ENCODE assay signal across 9 cellular contexts in genomic region chr3:192772495-192772894, GRCh38. TPM values are rescaled to one million over a fixed set of nuclear protein-coding genes. Genes with fewer than 3 reads are reported as not detected.
DNase-seq lines count a peak whose midpoint lies in the region; ATAC-seq and TF ChIP-seq lines count a peak whose summit lies in the region.
"Had no signal": no experiment of that assay in that cellular context is flagged by ENCODE, and none has a peak within 500 bp of the region (broad histone marks: within the 10 kb centered on the region; RNA-seq: fewer than 3 reads in every experiment).

No MANE protein-coding gene starts in this region.

- H3K27me3 Mint-ChIP-seq in chondrocyte (ENCODE audit: low read depth), result peaks cover 17% of the 10 kb centered on the region
- peaks cover 2% of the 10 kb centered on the region for H3K27me3 Mint-ChIP-seq in neural progenitor cell (ENCODE audit: insufficient read depth, low read depth)

- no peaks in the 10 kb centered on the region for H3K27me3 ChIP-seq in neural progenitor cell
- H3K27me3 ChIP-seq in gastrocnemius medialis, result no peaks in the 10 kb centered on the region
- H3K27me3 ChIP-seq in psoas muscle (ENCODE audit: insufficient read depth in 3 of 3, low read length in 2 of 3), result no peaks in the 10 kb centered on the region

- H3K27ac ChIP-seq in neural progenitor cell (no peak overlapping the region), gastrocnemius medialis (no peak overlapping the region), psoas muscle (no peak overlapping the region)

- H3K4me1 ChIP-seq in neural progenitor cell (no peaks in the 10 kb centered on the region), gastrocnemius medialis (no peaks in the 10 kb centered on the region), psoas muscle (no peaks in the 10 kb centered on the region)

- H3K36me3 Mint-ChIP-seq in chondrocyte (ENCODE audit: low read depth) (no peaks in the 10 kb centered on the region), neural progenitor cell (no peaks in the 10 kb centered on the region)
- H3K36me3 Mint-ChIP-seq: activated naive CD8-positive, alpha-beta T cell treated with anti-CD3 and anti-CD28 coated beads, Interleukin-2, amount 10 ng/mL, durations not matched to agents 7 days and 5 days had no signal

- TF ChIP-seq CTCF in chondrocyte (IDR thresholded peaks at IDR 0.05) (peak; percentile 57), neural progenitor cell (IDR thresholded peaks at IDR 0.05) (peak; percentile 66), gastrocnemius medialis (IDR thresholded peaks at IDR 0.05 in 4 of 5, conservative IDR thresholded peaks at IDR 0.05 in 1 of 5) (no peak), psoas muscle (IDR thresholded peaks at IDR 0.05) (no peak)

- no peak overlapping the region for H3K9ac ChIP-seq in neural progenitor cell

- no peaks in the 10 kb centered on the region for H3K79me2 ChIP-seq in neural progenitor cell (ENCODE audit: low read depth)

- no peaks in the 10 kb centered on the region for H4K20me1 ChIP-seq in neural progenitor cell (ENCODE audit: low read depth)

- H3K36me3 ChIP-seq in neural progenitor cell (no peaks in the 10 kb centered on the region), gastrocnemius medialis (no peaks in the 10 kb centered on the region), psoas muscle (ENCODE audit: insufficient read depth in 1 of 2, low read depth in 1 of 2) (no peaks in the 10 kb centered on the region)

- no peak overlapping the region for H3K4me3 Mint-ChIP-seq in chondrocyte (ENCODE audit: unreplicated experiment)
- no peak overlapping the region for H3K4me3 Mint-ChIP-seq in neural progenitor cell
- H3K4me3 Mint-ChIP-seq: activated naive CD8-positive, alpha-beta T cell treated with anti-CD3 and anti-CD28 coated beads, Interleukin-2, amount 10 ng/mL, durations not matched to agents 7 days and 5 days had no signal

- no peak overlapping the region for H2AFZ ChIP-seq in neural progenitor cell (replicated peaks)

- no peak overlapping the region for H3K4me2 ChIP-seq in neural progenitor cell

- WGBS in psoas muscle, 3 donors, result 53 to 54% (median 53%) methylated on average over 5 of the region's 5 CpGs

- peaks cover 18% of the 10 kb centered on the region for H3K9me3 Mint-ChIP-seq in chondrocyte (ENCODE audit: low read depth)
- H3K9me3 Mint-ChIP-seq in neural progenitor cell, result peaks cover 18% of the 10 kb centered on the region

- H3K9me3 ChIP-seq in neural progenitor cell (ENCODE audit: low read depth) (no peaks in the 10 kb centered on the region), gastrocnemius medialis (no peaks in the 10 kb centered on the region), psoas muscle (no peaks in the 10 kb centered on the region)

- H3K27ac Mint-ChIP-seq in chondrocyte (ENCODE audit: unreplicated experiment) (no peak overlapping the region), neural progenitor cell (no peak overlapping the region)
- H3K27ac Mint-ChIP-seq: activated naive CD8-positive, alpha-beta T cell treated with anti-CD3 and anti-CD28 coated beads, Interleukin-2, amount 10 ng/mL, durations not matched to agents 7 days and 5 days had no signal

- H3F3A ChIP-seq in neural progenitor cell (ENCODE audit: low read depth), result no peaks in the 10 kb centered on the region

- DNase-seq in stimulated activated CD4-positive, alpha-beta T cell treated with anti-CD3 and anti-CD28 coated beads, Interleukin-15, amount 100 ng/mL, for 24 hours, result peak; percentile 11
- no peak for DNase-seq in stimulated activated CD4-positive, alpha-beta T cell treated with anti-CD3 and anti-CD28 coated beads, Interleukin-12 subunit alpha, Interleukin-12 subunit beta, amount 100 ng/mL, for 4 hours
- DNase-seq in NCI-H2171 treated with DMSO at 0.1 percent for 48 hours (lab: John Stamatoyannopoulos, UW) (peak; percentile 62), chondrocyte (ENCODE audit: low spot score) (no peak), neural progenitor cell (ENCODE audit: low spot score) (peak; percentile 61), gastrocnemius medialis (no peak), psoas muscle (no peak)
- DNase-seq: activated naive CD8-positive, alpha-beta T cell treated with anti-CD3 and anti-CD28 coated beads, Interleukin-2, amount 10 ng/mL, durations not matched to agents 7 days and 5 days had no signal

- intact Hi-C loops in gastrocnemius medialis (cut with DNase I; ENCODE audit: low total_unique reads) (no loop called here), psoas muscle (cut with DNase I) (no loop called here)

- H3K4me3 ChIP-seq in neural progenitor cell, result no peak overlapping the region
- no peak overlapping the region for H3K4me3 ChIP-seq in gastrocnemius medialis
- no peak overlapping the region for H3K4me3 ChIP-seq in psoas muscle

- no peaks in the 10 kb centered on the region for H3K4me1 Mint-ChIP-seq in chondrocyte (ENCODE audit: low read depth)
- no peaks in the 10 kb centered on the region for H3K4me1 Mint-ChIP-seq in neural progenitor cell
- H3K4me1 Mint-ChIP-seq: activated naive CD8-positive, alpha-beta T cell treated with anti-CD3 and anti-CD28 coated beads, Interleukin-2, amount 10 ng/mL, durations not matched to agents 7 days and 5 days had no signal

- in situ Hi-C loops in gastrocnemius medialis (cut with MboI; ENCODE audit: low sequenced_read_pairs in 4 of 4), result no loop called here

- TF ChIP-seq POLR2A in gastrocnemius medialis (IDR thresholded peaks at IDR 0.05), result no peak

- ATAC-seq in gastrocnemius medialis (no peak), HG03460 (IDR thresholded peaks at IDR 0.05; ENCODE audit: unreplicated experiment) (no peak), psoas muscle (no peak)

RNA-seq across cellular contexts. Expression of gene FGF12, which starts 45.2 kb away (rescaled TPM):
- total RNA-seq in chondrocyte, result 0.15 TPM in 1 of 3 replicates, not detected in the others
- 6.6 and 7.0 TPM in 2 replicates for total RNA-seq in neural progenitor cell (ENCODE audit: low replicate concordance)
- total RNA-seq in gastrocnemius medialis, result 1 to 10 TPM in 1 of 4 donors, under 1 TPM in 3; 0.46 to 1.2 (median 0.72) TPM
- total RNA-seq in psoas muscle, result under 1 TPM; 0.29 to 0.81 (median 0.74) TPM
- under 1 TPM; 0.25 to 0.87 (median 0.67) TPM for polyA plus RNA-seq in psoas muscle
- total RNA-seq: activated naive CD8-positive, alpha-beta T cell treated with anti-CD3 and anti-CD28 coated beads, Interleukin-2, amount 10 ng/mL, durations not matched to agents 7 days and 5 days had no signal

Comparison
In these comparisons a context has a peak if more than half of its experiments do, and no peak if none do; other contexts are left out.
1. DNase-seq: peak in stimulated activated CD4-positive, alpha-beta T cell treated with anti-CD3 and anti-CD28 coated beads, Interleukin-15, amount 100 ng/mL, for 24 hours (single experiment), NCI-H2171 treated with DMSO at 0.1 percent for 48 hours (single experiment) and neural progenitor cell (single experiment); none in stimulated activated CD4-positive, alpha-beta T cell treated with anti-CD3 and anti-CD28 coated beads, Interleukin-12 subunit alpha, Interleukin-12 subunit beta, amount 100 ng/mL, for 4 hours (single experiment), chondrocyte (single experiment), gastrocnemius medialis (0 of 2) and psoas muscle (0 of 2).
2. CTCF ChIP-seq: peak in chondrocyte (single experiment) and neural progenitor cell (single experiment); none in gastrocnemius medialis (0 of 5) and psoas muscle (single experiment).